In the genomic region with DNA sequence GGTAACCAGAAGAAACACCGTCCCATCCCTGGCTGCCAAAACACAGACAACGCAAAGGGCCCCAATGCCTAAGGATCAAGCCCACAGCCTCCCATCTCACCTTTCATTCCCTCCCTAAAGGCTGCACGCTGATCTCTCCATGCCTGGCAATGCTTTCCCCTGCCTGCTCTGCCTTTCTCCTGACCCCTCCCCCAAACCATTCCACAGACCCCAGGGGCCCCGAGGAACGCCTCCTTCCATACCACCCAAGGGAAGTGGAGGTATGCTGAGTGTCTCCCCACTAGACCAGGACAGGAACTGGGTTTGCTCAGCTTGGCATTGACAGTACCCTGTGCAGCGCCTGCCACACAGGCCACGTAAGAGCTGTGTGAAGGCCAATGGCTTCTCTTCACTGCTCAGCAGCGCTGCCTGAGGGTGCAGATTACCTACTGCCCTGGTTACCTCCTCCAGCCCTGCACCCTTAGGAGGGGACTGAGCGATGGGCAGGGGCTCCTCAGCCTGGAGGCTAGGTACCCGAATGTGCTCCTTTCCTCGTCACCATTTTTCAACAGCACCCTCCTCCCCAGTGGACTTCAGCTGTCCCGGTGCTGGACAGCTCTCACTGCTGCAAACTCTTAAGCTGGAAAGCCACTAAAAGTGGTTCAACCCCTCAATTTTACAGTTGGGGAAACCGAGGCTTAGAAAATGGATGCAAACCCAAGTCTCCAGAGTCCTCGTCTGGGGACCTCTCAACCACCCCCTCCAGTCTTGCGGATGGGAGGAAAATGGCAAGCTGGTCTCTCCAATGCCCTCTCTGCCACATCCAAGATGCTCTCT, we compare ENCODE assay signal across 2 cellular contexts.
TF ChIP-seq lines count a peak whose summit lies in the region.

No MANE protein-coding gene starts in this region.

TF ChIP-seq in GM12878, 131 proteins besides CTCF, POLR2A, EP300 and RAD21:
- TF ChIP-seq, protein P1, sequence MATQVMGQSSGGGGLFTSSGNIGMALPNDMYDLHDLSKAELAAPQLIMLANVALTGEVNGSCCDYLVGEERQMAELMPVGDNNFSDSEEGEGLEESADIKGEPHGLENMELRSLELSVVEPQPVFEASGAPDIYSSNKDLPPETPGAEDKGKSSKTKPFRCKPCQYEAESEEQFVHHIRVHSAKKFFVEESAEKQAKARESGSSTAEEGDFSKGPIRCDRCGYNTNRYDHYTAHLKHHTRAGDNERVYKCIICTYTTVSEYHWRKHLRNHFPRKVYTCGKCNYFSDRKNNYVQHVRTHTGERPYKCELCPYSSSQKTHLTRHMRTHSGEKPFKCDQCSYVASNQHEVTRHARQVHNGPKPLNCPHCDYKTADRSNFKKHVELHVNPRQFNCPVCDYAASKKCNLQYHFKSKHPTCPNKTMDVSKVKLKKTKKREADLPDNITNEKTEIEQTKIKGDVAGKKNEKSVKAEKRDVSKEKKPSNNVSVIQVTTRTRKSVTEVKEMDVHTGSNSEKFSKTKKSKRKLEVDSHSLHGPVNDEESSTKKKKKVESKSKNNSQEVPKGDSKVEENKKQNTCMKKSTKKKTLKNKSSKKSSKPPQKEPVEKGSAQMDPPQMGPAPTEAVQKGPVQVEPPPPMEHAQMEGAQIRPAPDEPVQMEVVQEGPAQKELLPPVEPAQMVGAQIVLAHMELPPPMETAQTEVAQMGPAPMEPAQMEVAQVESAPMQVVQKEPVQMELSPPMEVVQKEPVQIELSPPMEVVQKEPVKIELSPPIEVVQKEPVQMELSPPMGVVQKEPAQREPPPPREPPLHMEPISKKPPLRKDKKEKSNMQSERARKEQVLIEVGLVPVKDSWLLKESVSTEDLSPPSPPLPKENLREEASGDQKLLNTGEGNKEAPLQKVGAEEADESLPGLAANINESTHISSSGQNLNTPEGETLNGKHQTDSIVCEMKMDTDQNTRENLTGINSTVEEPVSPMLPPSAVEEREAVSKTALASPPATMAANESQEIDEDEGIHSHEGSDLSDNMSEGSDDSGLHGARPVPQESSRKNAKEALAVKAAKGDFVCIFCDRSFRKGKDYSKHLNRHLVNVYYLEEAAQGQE (IDR thresholded peaks at IDR 0.05; ENCODE audit: low read depth, low read length): peak; percentile 87
- TF ChIP-seq MTA2 (IDR thresholded peaks at IDR 0.05; ENCODE audit: low read depth) (no peak), SPI1 (IDR thresholded peaks at IDR 0.05; ENCODE audit: borderline replicate concordance, insufficient read depth, low read depth, low read length) (no peak), HDGF (IDR thresholded peaks at IDR 0.05) (no peak), KDM1A (IDR thresholded peaks at IDR 0.05; ENCODE audit: borderline replicate concordance) (no peak), BACH1 (IDR thresholded peaks at IDR 0.05; ENCODE audit: borderline replicate concordance) (no peak), NFYA (IDR thresholded peaks at IDR 0.05; ENCODE audit: borderline replicate concordance, low read depth, low read length) (no peak), EED (IDR thresholded peaks at IDR 0.05; ENCODE audit: low read depth) (no peak)
TF ChIP-seq in GM12878: peak in this region for 1.

TF ChIP-seq in liver, 16 proteins besides CTCF, POLR2A, EP300 and RAD21:
- TF ChIP-seq JUND (IDR thresholded peaks at IDR 0.05): no peak
- TF ChIP-seq, protein P2, sequence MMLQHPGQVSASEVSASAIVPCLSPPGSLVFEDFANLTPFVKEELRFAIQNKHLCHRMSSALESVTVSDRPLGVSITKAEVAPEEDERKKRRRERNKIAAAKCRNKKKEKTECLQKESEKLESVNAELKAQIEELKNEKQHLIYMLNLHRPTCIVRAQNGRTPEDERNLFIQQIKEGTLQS (IDR thresholded peaks at IDR 0.05): no peak
- TF ChIP-seq RXRA (IDR thresholded peaks at IDR 0.05): no peak
- TF ChIP-seq FOXA2 (IDR thresholded peaks at IDR 0.05): no peak
- TF ChIP-seq, protein P1 (IDR thresholded peaks at IDR 0.05): peak; percentile 99
- TF ChIP-seq EGR1 (IDR thresholded peaks at IDR 0.05; ENCODE audit: low read depth in 2 of 2): no peak
